In genomic region chr15:90955911-90956310, GRCh38 we compare ENCODE assay signal across 1 cellular context.
TF ChIP-seq lines count a peak whose summit lies in the region.

No MANE protein-coding gene starts in this region.

TF ChIP-seq in K562, 482 proteins besides CTCF, POLR2A, EP300 and RAD21:
- no peak for TF ChIP-seq SAP30 (IDR thresholded peaks at IDR 0.05; ENCODE audit: borderline replicate concordance, insufficient read depth, low read depth, low read length, poor library complexity, severe bottlenecking)
- no peak for TF ChIP-seq ZBTB2 (IDR thresholded peaks at IDR 0.05)
- peak; percentile 33 for TF ChIP-seq KDM5B (IDR thresholded peaks at IDR 0.05; ENCODE audit: insufficient replicate concordance, low read depth, low read length)
- no peak for TF ChIP-seq ZNF121 (CRISPR knock-in tag; conservative IDR thresholded peaks at IDR 0.05)
- no peak for TF ChIP-seq JUN (IDR thresholded peaks at IDR 0.05; ENCODE audit: borderline replicate concordance, low read depth, low read length)
- TF ChIP-seq JUN (CRISPR knock-in tag; IDR thresholded peaks at IDR 0.05; ENCODE audit: borderline replicate concordance) = no peak
- no peak for TF ChIP-seq POLR3G (IDR thresholded peaks at IDR 0.05; ENCODE audit: extremely low read depth, insufficient read length, insufficient replicate concordance)
- 0 out of 2 replicates have a peak, but pooled peaks have one; percentile 40 for TF ChIP-seq THAP12 (CRISPR knock-in tag; IDR thresholded peaks at IDR 0.05)
- TF ChIP-seq NFIC (IDR thresholded peaks at IDR 0.05) = peak; percentile 57
- TF ChIP-seq TSHZ1 (CRISPR knock-in tag; IDR thresholded peaks at IDR 0.05) = no peak
- TF ChIP-seq DLX4 (CRISPR knock-in tag; IDR thresholded peaks at IDR 0.05) = no peak
- TF ChIP-seq BCL6 (CRISPR knock-in tag; IDR thresholded peaks at IDR 0.05) = no peak
- no peak for TF ChIP-seq U2AF2 (optimal IDR thresholded peaks at IDR 0.05; ENCODE audit: low read depth, low read length)
- TF ChIP-seq HNRNPUL1 (IDR thresholded peaks at IDR 0.05; ENCODE audit: low read length) = no peak
- TF ChIP-seq RFX1 (IDR thresholded peaks at IDR 0.05) = no peak
- no peak for TF ChIP-seq ADNP (tag; IDR thresholded peaks at IDR 0.05)
- TF ChIP-seq CREB1 (IDR thresholded peaks at IDR 0.05) = 0 out of 2 replicates have a peak, but pooled peaks have one; percentile 24
- TF ChIP-seq CREB1 (CRISPR knock-in tag; IDR thresholded peaks at IDR 0.05) = no peak
- no peak for TF ChIP-seq FOXM1 (IDR thresholded peaks at IDR 0.05; ENCODE audit: low read depth)
- no peak for TF ChIP-seq FOXM1 (CRISPR knock-in tag; IDR thresholded peaks at IDR 0.05; ENCODE audit: low read depth)
- no peak for TF ChIP-seq ZNF707 (CRISPR knock-in tag; conservative IDR thresholded peaks at IDR 0.05)
